1 cellular context compared by ENCODE assay signal in the genomic region with DNA sequence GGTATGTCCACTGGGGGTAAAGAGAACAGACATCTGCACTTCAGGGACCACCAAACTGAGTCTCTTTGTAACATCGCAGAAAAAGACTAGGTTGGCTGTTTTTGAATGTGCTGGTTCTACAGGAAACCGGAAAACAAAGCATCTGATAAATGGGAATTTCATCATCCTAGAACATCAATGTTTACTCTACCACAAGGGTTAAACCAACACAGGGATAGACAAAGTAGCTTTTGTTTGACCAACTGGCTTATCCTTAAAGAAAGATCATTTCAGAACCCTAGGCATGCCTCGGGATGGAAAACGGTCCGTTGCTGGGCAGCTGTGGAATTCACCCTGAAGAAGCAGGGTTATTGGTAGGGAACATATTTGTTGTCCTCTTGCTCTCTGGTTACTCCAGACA.
TF ChIP-seq lines count a peak whose summit lies in the region.

No MANE protein-coding gene starts in this region.

TF ChIP-seq in HepG2, 621 proteins besides CTCF, POLR2A, EP300 and RAD21 (continued from another document):
- TF ChIP-seq, protein P1, sequence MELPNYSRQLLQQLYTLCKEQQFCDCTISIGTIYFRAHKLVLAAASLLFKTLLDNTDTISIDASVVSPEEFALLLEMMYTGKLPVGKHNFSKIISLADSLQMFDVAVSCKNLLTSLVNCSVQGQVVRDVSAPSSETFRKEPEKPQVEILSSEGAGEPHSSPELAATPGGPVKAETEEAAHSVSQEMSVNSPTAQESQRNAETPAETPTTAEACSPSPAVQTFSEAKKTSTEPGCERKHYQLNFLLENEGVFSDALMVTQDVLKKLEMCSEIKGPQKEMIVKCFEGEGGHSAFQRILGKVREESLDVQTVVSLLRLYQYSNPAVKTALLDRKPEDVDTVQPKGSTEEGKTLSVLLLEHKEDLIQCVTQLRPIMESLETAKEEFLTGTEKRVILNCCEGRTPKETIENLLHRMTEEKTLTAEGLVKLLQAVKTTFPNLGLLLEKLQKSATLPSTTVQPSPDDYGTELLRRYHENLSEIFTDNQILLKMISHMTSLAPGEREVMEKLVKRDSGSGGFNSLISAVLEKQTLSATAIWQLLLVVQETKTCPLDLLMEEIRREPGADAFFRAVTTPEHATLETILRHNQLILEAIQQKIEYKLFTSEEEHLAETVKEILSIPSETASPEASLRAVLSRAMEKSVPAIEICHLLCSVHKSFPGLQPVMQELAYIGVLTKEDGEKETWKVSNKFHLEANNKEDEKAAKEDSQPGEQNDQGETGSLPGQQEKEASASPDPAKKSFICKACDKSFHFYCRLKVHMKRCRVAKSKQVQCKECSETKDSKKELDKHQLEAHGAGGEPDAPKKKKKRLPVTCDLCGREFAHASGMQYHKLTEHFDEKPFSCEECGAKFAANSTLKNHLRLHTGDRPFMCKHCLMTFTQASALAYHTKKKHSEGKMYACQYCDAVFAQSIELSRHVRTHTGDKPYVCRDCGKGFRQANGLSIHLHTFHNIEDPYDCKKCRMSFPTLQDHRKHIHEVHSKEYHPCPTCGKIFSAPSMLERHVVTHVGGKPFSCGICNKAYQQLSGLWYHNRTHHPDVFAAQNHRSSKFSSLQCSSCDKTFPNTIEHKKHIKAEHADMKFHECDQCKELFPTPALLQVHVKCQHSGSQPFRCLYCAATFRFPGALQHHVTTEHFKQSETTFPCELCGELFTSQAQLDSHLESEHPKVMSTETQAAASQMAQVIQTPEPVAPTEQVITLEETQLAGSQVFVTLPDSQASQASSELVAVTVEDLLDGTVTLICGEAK (IDR thresholded peaks at IDR 0.05): no peak
- TF ChIP-seq, protein P1 (CRISPR knock-in tag; IDR thresholded peaks at IDR 0.05): no peak
- TF ChIP-seq SOX6 (IDR thresholded peaks at IDR 0.05): no peak
- peak; percentile 59; the same call in 1 of the 2 replicates for TF ChIP-seq SOX6 (CRISPR knock-in tag; IDR thresholded peaks at IDR 0.05)
- TF ChIP-seq AGO2 (optimal IDR thresholded peaks at IDR 0.05; ENCODE audit: low read depth, low read length): no peak
- no peak for TF ChIP-seq ZNF577 (CRISPR knock-in tag; IDR thresholded peaks at IDR 0.05; ENCODE audit: borderline replicate concordance, low read depth)
- TF ChIP-seq, protein P2, sequence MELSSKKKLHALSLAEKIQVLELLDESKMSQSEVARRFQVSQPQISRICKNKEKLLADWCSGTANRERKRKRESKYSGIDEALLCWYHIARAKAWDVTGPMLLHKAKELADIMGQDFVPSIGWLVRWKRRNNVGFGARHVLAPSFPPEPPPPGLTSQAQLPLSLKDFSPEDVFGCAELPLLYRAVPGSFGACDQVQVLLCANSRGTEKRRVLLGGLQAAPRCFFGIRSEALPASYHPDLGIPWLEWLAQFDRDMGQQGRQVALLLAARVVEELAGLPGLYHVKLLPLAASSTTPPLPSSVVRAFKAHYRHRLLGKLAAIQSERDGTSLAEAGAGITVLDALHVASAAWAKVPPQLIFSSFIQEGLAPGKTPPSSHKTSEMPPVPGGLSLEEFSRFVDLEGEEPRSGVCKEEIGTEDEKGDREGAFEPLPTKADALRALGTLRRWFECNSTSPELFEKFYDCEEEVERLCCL (CRISPR knock-in tag; IDR thresholded peaks at IDR 0.05; ENCODE audit: borderline replicate concordance): no peak
- no peak for TF ChIP-seq FOXA1 (IDR thresholded peaks at IDR 0.05)
- TF ChIP-seq FOXA1 (CRISPR knock-in tag; IDR thresholded peaks at IDR 0.05): peak; percentile 85
- TF ChIP-seq GABPA (IDR thresholded peaks at IDR 0.05; ENCODE audit: low read depth, low read length): no peak
- peak; percentile 38; the same call in 1 of the 2 replicates for TF ChIP-seq GABPA (CRISPR knock-in tag; IDR thresholded peaks at IDR 0.05; ENCODE audit: low read depth)
- TF ChIP-seq, protein P3, sequence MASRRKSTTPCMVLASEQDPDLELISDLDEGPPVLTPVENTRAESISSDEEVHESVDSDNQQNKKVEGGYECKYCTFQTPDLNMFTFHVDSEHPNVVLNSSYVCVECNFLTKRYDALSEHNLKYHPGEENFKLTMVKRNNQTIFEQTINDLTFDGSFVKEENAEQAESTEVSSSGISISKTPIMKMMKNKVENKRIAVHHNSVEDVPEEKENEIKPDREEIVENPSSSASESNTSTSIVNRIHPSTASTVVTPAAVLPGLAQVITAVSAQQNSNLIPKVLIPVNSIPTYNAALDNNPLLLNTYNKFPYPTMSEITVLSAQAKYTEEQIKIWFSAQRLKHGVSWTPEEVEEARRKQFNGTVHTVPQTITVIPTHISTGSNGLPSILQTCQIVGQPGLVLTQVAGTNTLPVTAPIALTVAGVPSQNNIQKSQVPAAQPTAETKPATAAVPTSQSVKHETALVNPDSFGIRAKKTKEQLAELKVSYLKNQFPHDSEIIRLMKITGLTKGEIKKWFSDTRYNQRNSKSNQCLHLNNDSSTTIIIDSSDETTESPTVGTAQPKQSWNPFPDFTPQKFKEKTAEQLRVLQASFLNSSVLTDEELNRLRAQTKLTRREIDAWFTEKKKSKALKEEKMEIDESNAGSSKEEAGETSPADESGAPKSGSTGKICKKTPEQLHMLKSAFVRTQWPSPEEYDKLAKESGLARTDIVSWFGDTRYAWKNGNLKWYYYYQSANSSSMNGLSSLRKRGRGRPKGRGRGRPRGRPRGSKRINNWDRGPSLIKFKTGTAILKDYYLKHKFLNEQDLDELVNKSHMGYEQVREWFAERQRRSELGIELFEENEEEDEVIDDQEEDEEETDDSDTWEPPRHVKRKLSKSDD (CRISPR knock-in tag; IDR thresholded peaks at IDR 0.05; ENCODE audit: low read depth): no peak
- TF ChIP-seq, protein P4, sequence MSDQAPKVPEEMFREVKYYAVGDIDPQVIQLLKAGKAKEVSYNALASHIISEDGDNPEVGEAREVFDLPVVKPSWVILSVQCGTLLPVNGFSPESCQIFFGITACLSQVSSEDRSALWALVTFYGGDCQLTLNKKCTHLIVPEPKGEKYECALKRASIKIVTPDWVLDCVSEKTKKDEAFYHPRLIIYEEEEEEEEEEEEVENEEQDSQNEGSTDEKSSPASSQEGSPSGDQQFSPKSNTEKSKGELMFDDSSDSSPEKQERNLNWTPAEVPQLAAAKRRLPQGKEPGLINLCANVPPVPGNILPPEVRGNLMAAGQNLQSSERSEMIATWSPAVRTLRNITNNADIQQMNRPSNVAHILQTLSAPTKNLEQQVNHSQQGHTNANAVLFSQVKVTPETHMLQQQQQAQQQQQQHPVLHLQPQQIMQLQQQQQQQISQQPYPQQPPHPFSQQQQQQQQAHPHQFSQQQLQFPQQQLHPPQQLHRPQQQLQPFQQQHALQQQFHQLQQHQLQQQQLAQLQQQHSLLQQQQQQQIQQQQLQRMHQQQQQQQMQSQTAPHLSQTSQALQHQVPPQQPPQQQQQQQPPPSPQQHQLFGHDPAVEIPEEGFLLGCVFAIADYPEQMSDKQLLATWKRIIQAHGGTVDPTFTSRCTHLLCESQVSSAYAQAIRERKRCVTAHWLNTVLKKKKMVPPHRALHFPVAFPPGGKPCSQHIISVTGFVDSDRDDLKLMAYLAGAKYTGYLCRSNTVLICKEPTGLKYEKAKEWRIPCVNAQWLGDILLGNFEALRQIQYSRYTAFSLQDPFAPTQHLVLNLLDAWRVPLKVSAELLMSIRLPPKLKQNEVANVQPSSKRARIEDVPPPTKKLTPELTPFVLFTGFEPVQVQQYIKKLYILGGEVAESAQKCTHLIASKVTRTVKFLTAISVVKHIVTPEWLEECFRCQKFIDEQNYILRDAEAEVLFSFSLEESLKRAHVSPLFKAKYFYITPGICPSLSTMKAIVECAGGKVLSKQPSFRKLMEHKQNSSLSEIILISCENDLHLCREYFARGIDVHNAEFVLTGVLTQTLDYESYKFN (CRISPR knock-in tag; conservative IDR thresholded peaks at IDR 0.05): no peak
- TF ChIP-seq ZNF737 (CRISPR knock-in tag; IDR thresholded peaks at IDR 0.05; ENCODE audit: borderline replicate concordance): no peak
- no peak for TF ChIP-seq HNF4G (IDR thresholded peaks at IDR 0.05; ENCODE audit: borderline replicate concordance, low read depth, low read length)
- no peak for TF ChIP-seq HNF4G (CRISPR knock-in tag; IDR thresholded peaks at IDR 0.05; ENCODE audit: borderline replicate concordance, low read depth)
- TF ChIP-seq ZSCAN31 (CRISPR knock-in tag; IDR thresholded peaks at IDR 0.05; ENCODE audit: low read depth): no peak
- TF ChIP-seq ZNF781 (CRISPR knock-in tag; IDR thresholded peaks at IDR 0.05; ENCODE audit: borderline replicate concordance, not compliant biosample characterization): no peak
- TF ChIP-seq ZBTB3 (CRISPR knock-in tag; IDR thresholded peaks at IDR 0.05; ENCODE audit: borderline replicate concordance, low read depth): no peak
- no peak for TF ChIP-seq ZNF713 (CRISPR knock-in tag; IDR thresholded peaks at IDR 0.05)
- no peak for TF ChIP-seq KAT2B (IDR thresholded peaks at IDR 0.05; ENCODE audit: borderline replicate concordance, low read depth, low read length)
- TF ChIP-seq CENPT (CRISPR knock-in tag; IDR thresholded peaks at IDR 0.05; ENCODE audit: low read depth): no peak
- TF ChIP-seq ZNF652 (CRISPR knock-in tag; IDR thresholded peaks at IDR 0.05; ENCODE audit: borderline replicate concordance, low read depth): peak; percentile 92
- TF ChIP-seq MBD4 (IDR thresholded peaks at IDR 0.05; ENCODE audit: borderline replicate concordance, low read length): no peak
- TF ChIP-seq KDM3A (CRISPR knock-in tag; IDR thresholded peaks at IDR 0.05; ENCODE audit: low read depth): no peak
- no peak for TF ChIP-seq ZNF552 (CRISPR knock-in tag; IDR thresholded peaks at IDR 0.05; ENCODE audit: borderline replicate concordance)
- TF ChIP-seq REL (CRISPR knock-in tag; conservative IDR thresholded peaks at IDR 0.05): no peak
- TF ChIP-seq SNAI1 (CRISPR knock-in tag; IDR thresholded peaks at IDR 0.05; ENCODE audit: borderline replicate concordance): no peak
- no peak for TF ChIP-seq PRPF4 (IDR thresholded peaks at IDR 0.05; ENCODE audit: low read depth, low read length, poor library complexity, severe bottlenecking)
- TF ChIP-seq, protein P5, sequence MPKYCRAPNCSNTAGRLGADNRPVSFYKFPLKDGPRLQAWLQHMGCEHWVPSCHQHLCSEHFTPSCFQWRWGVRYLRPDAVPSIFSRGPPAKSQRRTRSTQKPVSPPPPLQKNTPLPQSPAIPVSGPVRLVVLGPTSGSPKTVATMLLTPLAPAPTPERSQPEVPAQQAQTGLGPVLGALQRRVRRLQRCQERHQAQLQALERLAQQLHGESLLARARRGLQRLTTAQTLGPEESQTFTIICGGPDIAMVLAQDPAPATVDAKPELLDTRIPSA (CRISPR knock-in tag; IDR thresholded peaks at IDR 0.05; ENCODE audit: borderline replicate concordance): no peak
- no peak for TF ChIP-seq MAFK (conservative IDR thresholded peaks at IDR 0.05 in 1 of 2, IDR thresholded peaks at IDR 0.05 in 1 of 2; ENCODE audit: low read length in 2 of 2)
